In the genomic region with DNA sequence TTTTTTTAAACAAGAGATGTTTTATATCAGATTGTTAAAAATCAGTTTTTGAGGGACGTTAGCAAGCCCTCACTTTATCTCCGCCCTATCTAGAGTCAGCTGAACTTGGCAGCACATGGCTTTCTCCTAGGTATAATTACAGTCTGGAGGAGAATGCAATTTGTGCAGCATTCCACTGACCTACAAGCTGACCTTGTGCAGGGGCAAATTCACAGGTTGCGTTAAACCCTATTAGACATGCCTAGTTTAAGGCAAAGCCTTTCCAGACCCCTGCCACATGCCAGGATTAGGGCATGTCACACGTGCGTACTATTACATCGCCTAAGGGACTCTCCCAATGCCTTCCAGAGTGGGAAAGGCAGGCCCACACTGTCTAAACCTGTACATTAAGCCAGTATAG, we compare ENCODE assay signal across 20 cellular contexts.
DNase-seq lines count a peak whose midpoint lies in the region; ATAC-seq and TF ChIP-seq lines count a peak whose summit lies in the region.
"Had no signal": no experiment of that assay in that cellular context is flagged by ENCODE, and none has a peak within 500 bp of the region (broad histone marks: within the 10 kb centered on the region; RNA-seq: fewer than 3 reads in every experiment).

No MANE protein-coding gene starts in this region.

- 55 to 66% (median 60%) methylated on average over 6 of the region's 6 CpGs for WGBS in heart left ventricle, 4 donors

- DNase-seq in NCI-H82 (lab: John Stamatoyannopoulos, UW) (peak; percentile 51), NCI-H82 treated with DMSO at 0.1 percent for 48 hours (lab: John Stamatoyannopoulos, UW; ENCODE audit: unreplicated experiment) (no peak), left ventricle myocardium superior (no peak), heart left ventricle (no peak), islet precursor cell (peak; percentile 77), endothelial cell (ENCODE audit: low spot score) (no peak), amniotic stem cell (lab: John Stamatoyannopoulos, UW) (no peak)
- DNase-seq in activated CD8-positive, alpha-beta memory T cell treated with anti-CD3 and anti-CD28 coated beads for 24 hours = no peak
- DNase-seq: DMS 273 treated with DMSO at 0.1 percent for 48 hours, DND-41, Karpas-422, MG63, NCI-H1048, NCI-H1436, NCI-H1930, NCI-H446, SIG-M5 had no signal

- no peak for TF ChIP-seq POLR2A in heart left ventricle (IDR thresholded peaks at IDR 0.05)

- ATAC-seq in left ventricle myocardium superior (peak; percentile 17), heart left ventricle (no peak)

- H3K9me3 Mint-ChIP-seq in endothelial cell (ENCODE audit: unreplicated experiment) = no peaks in the 10 kb centered on the region
- H3K9me3 Mint-ChIP-seq: IgD-negative memory B cell had no signal

- no peak for TF ChIP-seq CTCF in heart left ventricle (IDR thresholded peaks at IDR 0.05)
- no peak for TF ChIP-seq CTCF in endothelial cell (IDR thresholded peaks at IDR 0.05; ENCODE audit: unreplicated experiment)

- H3K4me3 ChIP-seq in heart left ventricle = no peak overlapping the region
- H3K4me3 ChIP-seq: HAP-1, MG63 had no signal

- no peaks in the 10 kb centered on the region for H3K36me3 Mint-ChIP-seq in endothelial cell (ENCODE audit: low read depth, unreplicated experiment)

- H3K9me3 ChIP-seq in heart left ventricle = no peaks in the 10 kb centered on the region
- H3K9me3 ChIP-seq: HAP-1 had no signal

- peaks cover 0 to 16% (median 3%) of the 10 kb centered on the region in 12 donors for H3K4me1 ChIP-seq in heart left ventricle
- H3K4me1 ChIP-seq: HAP-1 had no signal

- no peak overlapping the region for H3K4me3 Mint-ChIP-seq in endothelial cell (ENCODE audit: unreplicated experiment)
- H3K4me3 Mint-ChIP-seq: IgD-negative memory B cell had no signal

- H3K27me3 Mint-ChIP-seq in endothelial cell (ENCODE audit: unreplicated experiment) = peaks cover 1% of the 10 kb centered on the region

- H3K27ac ChIP-seq in heart left ventricle = peak overlapping the region in 1 of 12 donors; percentile 31
- H3K27ac ChIP-seq: 22Rv1 had no signal

- no peaks in the 10 kb centered on the region for H3K27me3 ChIP-seq in heart left ventricle
- H3K27me3 ChIP-seq: MG63 had no signal

- H3K27ac Mint-ChIP-seq in endothelial cell (ENCODE audit: unreplicated experiment) = no peak overlapping the region
- H3K27ac Mint-ChIP-seq: IgD-negative memory B cell had no signal

- intact Hi-C loops in left ventricle myocardium superior (cut with micrococcal nuclease) = no loop called here
- intact Hi-C loops in heart left ventricle (cut with DNase I) = loop anchor here in 2 of 10 donors (5.0 to 10.0 kb wide), 2 partner anchors 50 to 57 kb away; no protein-coding TSS in a partner anchor

- no peaks in the 10 kb centered on the region for H3K36me3 ChIP-seq in heart left ventricle
- H3K36me3 ChIP-seq: HAP-1, MG63 had no signal

- H3K4me1 Mint-ChIP-seq in endothelial cell (ENCODE audit: unreplicated experiment) = no peaks in the 10 kb centered on the region
- H3K4me1 Mint-ChIP-seq: IgD-negative memory B cell had no signal

Comparison
In these comparisons a context has a peak if more than half of its experiments do, and no peak if none do; other contexts are left out.
1. DNase-seq: peak in NCI-H82 (single experiment) and islet precursor cell (single experiment); none in NCI-H82 treated with DMSO at 0.1 percent for 48 hours (single experiment), left ventricle myocardium superior (single experiment), heart left ventricle (0 of 5), endothelial cell (single experiment), amniotic stem cell (single experiment) and activated CD8-positive, alpha-beta memory T cell treated with anti-CD3 and anti-CD28 coated beads for 24 hours (single experiment).